Comparison of ENCODE assay signal across 22 cellular contexts in the genomic region with DNA sequence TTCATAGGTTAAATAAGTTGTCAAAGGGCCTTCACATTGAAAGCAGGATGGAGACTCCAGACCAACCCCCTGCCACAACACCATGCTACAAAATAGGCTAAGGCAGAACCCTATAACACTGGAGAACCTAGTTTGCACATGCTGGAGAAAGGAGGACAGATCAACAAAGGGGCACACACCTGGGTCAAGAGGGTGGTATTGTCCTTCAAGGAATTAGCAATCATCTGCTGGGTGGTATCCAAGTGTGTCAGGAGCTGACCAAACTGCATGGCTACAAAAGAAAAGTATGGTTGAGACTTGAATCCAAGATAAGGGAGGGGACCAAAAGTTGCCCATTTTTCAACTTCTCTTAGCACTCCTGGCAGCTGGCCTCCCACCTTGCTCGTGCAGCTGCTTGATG.
"Had no signal": no experiment of that assay in that cellular context is flagged by ENCODE, and none has a peak within 500 bp of the region (broad histone marks: within the 10 kb centered on the region; RNA-seq: fewer than 3 reads in every experiment).

No MANE protein-coding gene starts in this region.

- DNase-seq: activated CD4-positive, alpha-beta T cell treated with anti-CD3 and anti-CD28 coated beads for 1 hour; activated gamma-delta T cell treated with Interleukin-2 at 50 U/mL for 16 hours; endodermal cell; esophagus squamous epithelium; gastrocnemius medialis; heart left ventricle; islet precursor cell; left cardiac atrium; midbrain; nucleus accumbens; small intestine; stimulated activated CD4-positive, alpha-beta T cell treated with anti-CD3 and anti-CD28 coated beads, Interleukin-2, amount 100 ng/mL, for 24 hours; stomach; WERI-Rb-1 had no signal

- H3K27ac Mint-ChIP-seq: activated T-helper 1 cell treated with anti-CD3 and anti-CD28 coated beads, Interleukin-12 subunit alpha, Interleukin-12 subunit beta, Interleukin-2, Interleukin-4 antibody, amounts not matched to agents 30 ng/mL and 10 ng/mL and 1 ng/mL, durations not matched to agents 14 hours and 24 hours and 36 hours; natural killer cell treated with Interleukin-12 subunit alpha and Interleukin-12 subunit beta and Interleukin-15 and Interleukin-18, amount 100 ng/mL, for 72 hours; stimulated activated effector memory CD8-positive, alpha-beta T cell treated with anti-CD3 and anti-CD28 coated beads, Interleukin-12 subunit alpha, Interleukin-12 subunit beta, amount 100 ng/mL, for 72 hours had no signal

- H3K27me3 ChIP-seq: esophagus squamous epithelium, gastrocnemius medialis, heart left ventricle, stomach, suprapubic skin, tibial nerve had no signal

- H3K4me3 Mint-ChIP-seq: activated T-helper 1 cell treated with anti-CD3 and anti-CD28 coated beads, Interleukin-12 subunit alpha, Interleukin-12 subunit beta, Interleukin-2, Interleukin-4 antibody, amounts not matched to agents 30 ng/mL and 10 ng/mL and 1 ng/mL, durations not matched to agents 14 hours and 24 hours and 36 hours; endodermal cell; natural killer cell treated with Interleukin-12 subunit alpha and Interleukin-12 subunit beta and Interleukin-15 and Interleukin-18, amount 100 ng/mL, for 72 hours; stimulated activated effector memory CD8-positive, alpha-beta T cell treated with anti-CD3 and anti-CD28 coated beads, Interleukin-12 subunit alpha, Interleukin-12 subunit beta, amount 100 ng/mL, for 72 hours had no signal

- H3K27ac ChIP-seq: coronary artery, esophagus squamous epithelium, gastrocnemius medialis, heart left ventricle, stomach, suprapubic skin, tibial nerve had no signal

- H3K4me1 Mint-ChIP-seq: endodermal cell had no signal

- ATAC-seq: activated naive CD4-positive, alpha-beta T cell treated with anti-CD3 and anti-CD28 coated beads, Interleukin-2, amount 50 U/mL, for 72 hours; gastrocnemius medialis; heart left ventricle; left cardiac atrium; natural killer cell treated with Interleukin-12 subunit alpha and Interleukin-12 subunit beta and Interleukin-15 and Interleukin-18, amount 100 ng/mL, for 72 hours; sciatic nerve; stimulated activated effector memory CD8-positive, alpha-beta T cell treated with anti-CD3 and anti-CD28 coated beads, Interleukin-12 subunit alpha, Interleukin-12 subunit beta, amount 100 ng/mL, for 72 hours had no signal

- H3K4me1 ChIP-seq: gastrocnemius medialis, heart left ventricle, suprapubic skin had no signal

- H3K4me3 ChIP-seq: coronary artery, esophagus squamous epithelium, gastrocnemius medialis, heart left ventricle, stomach, suprapubic skin, tibial nerve had no signal

- H3K27me3 Mint-ChIP-seq: natural killer cell treated with Interleukin-12 subunit alpha and Interleukin-12 subunit beta and Interleukin-15 and Interleukin-18, amount 100 ng/mL, for 72 hours had no signal

- H3K9me3 ChIP-seq: esophagus squamous epithelium, gastrocnemius medialis, heart left ventricle, stomach, suprapubic skin, tibial nerve had no signal

- H3K9me3 Mint-ChIP-seq: activated naive CD4-positive, alpha-beta T cell treated with anti-CD3 and anti-CD28 coated beads, Interleukin-2, amount 50 U/mL, for 72 hours; activated T-helper 1 cell treated with anti-CD3 and anti-CD28 coated beads, Interleukin-12 subunit alpha, Interleukin-12 subunit beta, Interleukin-2, Interleukin-4 antibody, amounts not matched to agents 30 ng/mL and 10 ng/mL and 1 ng/mL, durations not matched to agents 14 hours and 24 hours and 36 hours; endodermal cell; natural killer cell treated with Interleukin-12 subunit alpha and Interleukin-12 subunit beta and Interleukin-15 and Interleukin-18, amount 100 ng/mL, for 72 hours; stimulated activated effector memory CD8-positive, alpha-beta T cell treated with anti-CD3 and anti-CD28 coated beads, Interleukin-12 subunit alpha, Interleukin-12 subunit beta, amount 100 ng/mL, for 72 hours had no signal
